ENCODE assay signal across 9 cellular contexts in genomic region chr3:111955876-111956275, GRCh38. TPM values are rescaled to one million over a fixed set of nuclear protein-coding genes. Genes with fewer than 3 reads are reported as not detected.
"Had no signal": no experiment of that assay in that cellular context is flagged by ENCODE, and none has a peak within 500 bp of the region (broad histone marks: within the 10 kb centered on the region; RNA-seq: fewer than 3 reads in every experiment).

No MANE protein-coding gene starts in this region.

- H3K4me3 Mint-ChIP-seq: GM23338, HFFc6 had no signal

- H3K27ac Mint-ChIP-seq: GM23338, HFFc6 had no signal

- H3K9me3 Mint-ChIP-seq: GM23338, HFFc6 had no signal

- H3K4me3 ChIP-seq: GM23338, HAP-1, K562 had no signal

- H3K9me3 ChIP-seq: HAP-1 had no signal

- DNase-seq: H7, HFFc6, IMR-90, KG1 had no signal

- ATAC-seq: GM23338, K562 had no signal

- H3K36me3 ChIP-seq: HAP-1 had no signal

RNA-seq across cellular contexts. Expression of gene TAGLN3, which starts 42.8 kb away (rescaled TPM):
- total RNA-seq: H4, HT-29, K562 had no signal
